Comparison of ENCODE assay signal across 8 cellular contexts in the genomic region with DNA sequence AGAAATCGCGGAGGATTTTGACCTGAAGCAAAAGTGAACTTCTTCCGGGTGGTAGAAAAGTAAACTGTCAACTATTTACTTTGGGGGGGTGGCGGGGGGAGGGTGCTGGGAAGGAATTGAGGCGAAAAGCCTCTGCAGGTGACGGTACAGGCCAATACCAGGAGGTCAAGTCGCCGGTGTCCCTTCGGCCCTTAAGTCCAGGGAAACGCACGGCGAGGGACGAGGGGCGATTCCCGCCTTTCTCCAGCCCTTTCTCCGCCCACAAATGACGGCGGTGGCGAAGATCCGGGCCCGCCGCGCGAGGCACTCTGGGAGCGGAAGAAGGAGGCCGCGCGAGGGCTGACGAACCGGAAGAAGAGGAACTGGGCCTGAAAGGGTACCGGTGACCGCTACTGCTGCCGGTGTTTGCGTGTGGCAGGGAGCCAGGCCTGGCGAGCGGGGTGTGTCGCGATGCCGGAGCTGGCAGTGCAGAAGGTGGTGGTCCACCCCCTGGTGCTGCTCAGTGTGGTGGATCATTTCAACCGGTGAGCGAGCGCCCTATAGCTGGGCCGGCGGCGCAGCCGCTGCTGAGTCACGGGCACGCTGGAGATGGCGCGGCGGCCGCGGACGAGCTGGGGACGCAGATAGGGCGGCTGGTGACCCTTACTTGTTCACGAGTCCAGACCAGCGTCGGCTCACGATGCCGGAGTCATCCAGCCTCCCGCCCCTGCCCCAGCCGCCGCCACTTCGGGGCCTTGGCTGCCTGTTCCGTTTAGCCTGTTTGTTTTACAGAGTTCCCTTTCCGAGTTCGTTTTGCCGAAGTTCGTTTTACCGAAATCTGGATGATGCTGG. TPM values are rescaled to one million over a fixed set of nuclear protein-coding genes. Genes with fewer than 3 reads are reported as not detected.
DNase-seq lines count a peak whose midpoint lies in the region; ATAC-seq and TF ChIP-seq lines count a peak whose summit lies in the region.

A gene (plus strand): TSS at position 350 of the 831 bp plus-strand sequence. CDS start 101 bp downstream, at position 451.

- peaks cover 9 to 35% of the 10 kb centered on the region in 2 donors for H3K4me1 ChIP-seq in adrenal gland (replicated peaks in 1 of 2)
- peaks cover 5 to 51% (median 33%) of the 10 kb centered on the region in 12 donors for H3K4me1 ChIP-seq in heart left ventricle
- H3K4me1 ChIP-seq in transverse colon = peaks cover 16 to 32% (median 30%) of the 10 kb centered on the region in 4 donors

- peak; percentile 83 to 93 for TF ChIP-seq POLR2A in adrenal gland (IDR thresholded peaks at IDR 0.05)
- TF ChIP-seq POLR2A in heart left ventricle (IDR thresholded peaks at IDR 0.05) = peak in 1 of 2 donors; percentile 83
- TF ChIP-seq POLR2A in transverse colon (IDR thresholded peaks at IDR 0.05) = peak; percentile 87

- in situ Hi-C loops in GM13976 (cut with MboI; ENCODE audit: low sequenced_read_pairs, unreplicated experiment) (no loop called here), transverse colon (cut with MboI; ENCODE audit: low pct_ligation_motif_present in 1 of 4, low pct_unique_long_range_greater_than_20kb in 1 of 4, low sequenced_read_pairs in 3 of 4) (no loop called here)

- no peak for TF ChIP-seq EP300 in transverse colon (IDR thresholded peaks at IDR 0.05; ENCODE audit: low read depth)

- peak within 1 kb of the TSS; percentile 84 to 97 (median 97) for H3K27ac ChIP-seq in adrenal gland
- H3K27ac ChIP-seq in heart left ventricle = peak within 1 kb of the TSS; percentile 81 to 98 (median 93)
- peak within 1 kb of the TSS; percentile 87 to 95 (median 92) for H3K27ac ChIP-seq in transverse colon

- 0 to 1% (median 1%) methylated on average over 36 to 71 of the region's 71 CpGs for WGBS in adrenal gland, 4 donors
- WGBS in heart left ventricle, 4 donors = 0 to 2% (median 1%) methylated on average over 27 to 71 of the region's 71 CpGs
- 0% methylated on average over 3 to 71 of the region's 71 CpGs for WGBS in transverse colon (ENCODE audit: low coverage in 1 of 2), 2 donors

- ATAC-seq in HG02840 (IDR thresholded peaks at IDR 0.05; ENCODE audit: low FRiP score, unreplicated experiment) (peak; percentile 98), heart left ventricle (peak; percentile 91 to 99 (median 98))

- TF ChIP-seq CTCF in GM13976 (IDR thresholded peaks at IDR 0.05; ENCODE audit: borderline replicate concordance, control extremely low read depth, extremely low read depth, insufficient read depth, missing control alignments) (no peak), adrenal gland (IDR thresholded peaks at IDR 0.05) (no peak), heart left ventricle (IDR thresholded peaks at IDR 0.05) (no peak), transverse colon (IDR thresholded peaks at IDR 0.05) (no peak)

- intact Hi-C loops in adrenal gland (cut with DNase I) = no loop called here
- intact Hi-C loops in heart left ventricle (cut with DNase I) = no loop called here
- intact Hi-C loops in transverse colon (cut with DNase I; ENCODE audit: low total_unique reads) = loop anchor here (5.0 kb wide), 1 partner anchor 1309 kb away; no protein-coding TSS in a partner anchor

- H3K36me3 ChIP-seq in adrenal gland (replicated peaks in 1 of 2) (peaks cover 0 to 26% of the 10 kb centered on the region in 2 donors), heart left ventricle (peaks cover 0 to 37% (median 28%) of the 10 kb centered on the region in 9 donors), transverse colon (peaks cover 0 to 19% (median 8%) of the 10 kb centered on the region in 4 donors)

- H3K9me3 ChIP-seq in adrenal gland (replicated peaks in 1 of 3) = peaks cover 0 to 4% (median 0%) of the 10 kb centered on the region in 3 donors
- peaks cover 0 to 8% (median 3%) of the 10 kb centered on the region in 12 donors for H3K9me3 ChIP-seq in heart left ventricle
- no peaks in the 10 kb centered on the region for H3K9me3 ChIP-seq in transverse colon

- DNase-seq in GM13976 (ENCODE audit: low spot score) (peak; percentile 92), NCI-H1436 (lab: John Stamatoyannopoulos, UW) (peak; percentile 85), T-helper 1 cell (peak; percentile 76 to 92 (median 83)), adrenal gland (peak; percentile 92 to 95 (median 93)), heart left ventricle (peak; percentile 92 to 96 (median 94)), pons (ENCODE audit: low spot score) (peak; percentile 86), transverse colon (peak; percentile 93)

- H3K27me3 ChIP-seq in adrenal gland = no peaks in the 10 kb centered on the region
- no peaks in the 10 kb centered on the region for H3K27me3 ChIP-seq in heart left ventricle
- H3K27me3 ChIP-seq in transverse colon = no peaks in the 10 kb centered on the region

- H3K4me3 ChIP-seq in adrenal gland (peak within 1 kb of the TSS; percentile 57 to 97 (median 86)), heart left ventricle (peak within 1 kb of the TSS; percentile 71 to 97 (median 86)), transverse colon (peak within 1 kb of the TSS; percentile 61 to 86 (median 64))

RNA-seq across cellular contexts. Expression of the gene that starts here (rescaled TPM):
- total RNA-seq in adrenal gland = 100 to 1,000 TPM in 3 of 8 donors, 10 to 100 TPM in 5; 68.6 to 221 (median 89.4) TPM
- 100 to 1,000 TPM in 1 of 3 donors, 10 to 100 TPM in 2; 52.1 to 233 (median 57.2) TPM for polyA plus RNA-seq in adrenal gland
- total RNA-seq in heart left ventricle = 100 to 1,000 TPM; 101 to 162 (median 131) TPM
- 100 to 1,000 TPM in 1 of 2 donors, 10 to 100 TPM in 1; 74.1 to 226 TPM for polyA plus RNA-seq in heart left ventricle
- 100 to 1,000 TPM in 1 of 4 donors, 10 to 100 TPM in 3; 32.2 to 145 (median 53.6) TPM for total RNA-seq in transverse colon

Comparison
In these comparisons a context has a peak if more than half of its experiments do, and no peak if none do; other contexts are left out.
1. Peak in every context shown above with its lines: DNase-seq, ATAC-seq, H3K4me3 ChIP-seq and H3K27ac ChIP-seq.